Comparison of ENCODE assay signal across 11 cellular contexts in the genomic region with DNA sequence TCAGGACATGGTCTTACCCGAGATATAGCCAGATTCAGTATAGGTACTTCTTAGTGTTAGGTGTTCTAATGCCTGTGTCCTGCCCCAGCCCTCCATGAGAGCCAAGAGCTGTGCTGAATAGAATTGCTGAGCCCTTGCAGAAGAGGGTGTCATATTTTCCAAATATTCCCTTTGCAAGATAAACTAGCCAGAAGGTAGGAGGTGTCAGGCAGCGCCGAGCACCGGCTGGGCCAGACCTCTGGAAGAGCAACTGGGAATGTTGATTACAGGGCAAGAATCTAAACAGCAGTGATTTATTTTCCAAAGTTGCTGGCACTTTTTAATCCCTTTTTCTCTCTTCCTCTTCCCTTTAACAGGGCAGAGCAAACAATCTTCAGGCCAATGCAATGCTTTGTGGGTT. TPM values are rescaled to one million over a fixed set of nuclear protein-coding genes. Genes with fewer than 3 reads are reported as not detected.
DNase-seq lines count a peak whose midpoint lies in the region; ATAC-seq and TF ChIP-seq lines count a peak whose summit lies in the region.
"Had no signal": no experiment of that assay in that cellular context is flagged by ENCODE, and none has a peak within 500 bp of the region (broad histone marks: within the 10 kb centered on the region; RNA-seq: fewer than 3 reads in every experiment).

No MANE protein-coding gene starts in this region.

- no peaks in the 10 kb centered on the region for H3K36me3 Mint-ChIP-seq in natural killer cell

- no peaks in the 10 kb centered on the region for H3K27me3 ChIP-seq in BLaER1 treated with 17β-estradiol and CSF1 and Interleukin-3, amounts not matched to agents 10 nM and 100 nM
- no peaks in the 10 kb centered on the region for H3K27me3 ChIP-seq in HUES6 (ENCODE audit: control insufficient read depth, insufficient read depth, low read length)
- no peaks in the 10 kb centered on the region for H3K27me3 ChIP-seq in gastroesophageal sphincter
- H3K27me3 ChIP-seq in right lobe of liver: no peaks in the 10 kb centered on the region

- no peaks in the 10 kb centered on the region for H3K9me3 ChIP-seq in BLaER1 treated with 17β-estradiol and CSF1 and Interleukin-3, amounts not matched to agents 10 nM and 100 nM (replicated peaks in 1 of 11)
- H3K9me3 ChIP-seq in HUES6 (ENCODE audit: control insufficient read depth, insufficient read depth, low read depth, low read length): no peaks in the 10 kb centered on the region
- no peaks in the 10 kb centered on the region for H3K9me3 ChIP-seq in gastroesophageal sphincter
- no peaks in the 10 kb centered on the region for H3K9me3 ChIP-seq in right lobe of liver

- peak overlapping the region in 10 of 11 experiments; percentile 49 to 96 (median 84); a peak in 17 of 22 replicates for H3K4me2 ChIP-seq in BLaER1 treated with 17β-estradiol and CSF1 and Interleukin-3, amounts not matched to agents 10 nM and 100 nM

- H3K9me3 Mint-ChIP-seq in natural killer cell: no peaks in the 10 kb centered on the region
- H3K9me3 Mint-ChIP-seq: activated naive CD8-positive, alpha-beta T cell treated with anti-CD3 and anti-CD28 coated beads, Interleukin-2, amount 50 U/mL, for 24 hours had no signal

- TF ChIP-seq CTCF in gastroesophageal sphincter (IDR thresholded peaks at IDR 0.05): no peak
- TF ChIP-seq CTCF in natural killer cell (IDR thresholded peaks at IDR 0.05): no peak
- no peak for TF ChIP-seq CTCF in right lobe of liver (IDR thresholded peaks at IDR 0.05)

- no peak overlapping the region for H3K4me3 Mint-ChIP-seq in natural killer cell
- H3K4me3 Mint-ChIP-seq: activated naive CD8-positive, alpha-beta T cell treated with anti-CD3 and anti-CD28 coated beads, Interleukin-2, amount 50 U/mL, for 24 hours had no signal

- no peak for TF ChIP-seq POLR2A in gastroesophageal sphincter (IDR thresholded peaks at IDR 0.05)
- TF ChIP-seq POLR2A in right lobe of liver (IDR thresholded peaks at IDR 0.05): no peak

- no peaks in the 10 kb centered on the region for H4K20me1 ChIP-seq in BLaER1 treated with 17β-estradiol and CSF1 and Interleukin-3, amounts not matched to agents 10 nM and 100 nM

- peak overlapping the region in 9 of 11 experiments; percentile 1 to 85 (median 80); a peak in 15 of 22 replicates for H3K27ac ChIP-seq in BLaER1 treated with 17β-estradiol and CSF1 and Interleukin-3, amounts not matched to agents 10 nM and 100 nM
- peak overlapping the region; percentile 46; the same call in 1 of the 2 replicates for H3K27ac ChIP-seq in HUES6 (ENCODE audit: low read depth, low read length)
- H3K27ac ChIP-seq in gastroesophageal sphincter: peak overlapping the region; percentile 30 to 81 (median 68)
- H3K27ac ChIP-seq in right lobe of liver: no peak overlapping the region

- no peak overlapping the region for H3K4me3 ChIP-seq in BLaER1 treated with 17β-estradiol and CSF1 and Interleukin-3, amounts not matched to agents 10 nM and 100 nM
- H3K4me3 ChIP-seq in HUES6 (ENCODE audit: low read depth, low read length) (no peak overlapping the region), gastroesophageal sphincter (no peak overlapping the region), right lobe of liver (no peak overlapping the region)

- no peaks in the 10 kb centered on the region for H3K4me1 Mint-ChIP-seq in natural killer cell

- peak overlapping the region; percentile 42 to 54 for H3K27ac Mint-ChIP-seq in natural killer cell
- H3K27ac Mint-ChIP-seq: activated naive CD8-positive, alpha-beta T cell treated with anti-CD3 and anti-CD28 coated beads, Interleukin-2, amount 50 U/mL, for 24 hours had no signal

- no peaks in the 10 kb centered on the region for H3K36me3 ChIP-seq in BLaER1 treated with 17β-estradiol and CSF1 and Interleukin-3, amounts not matched to agents 10 nM and 100 nM
- H3K36me3 ChIP-seq in HUES6 (ENCODE audit: control insufficient read depth, insufficient read depth, low read length): no peaks in the 10 kb centered on the region
- no peaks in the 10 kb centered on the region for H3K36me3 ChIP-seq in gastroesophageal sphincter
- no peaks in the 10 kb centered on the region for H3K36me3 ChIP-seq in right lobe of liver

- H3K4me1 ChIP-seq in BLaER1 treated with 17β-estradiol and CSF1 and Interleukin-3, amounts not matched to agents 10 nM and 100 nM: peaks cover 49 to 73% (median 67%) of the 10 kb centered on the region in 10 experiments
- H3K4me1 ChIP-seq in HUES6 (ENCODE audit: control insufficient read depth, insufficient read depth, low read length) (peaks cover 34% of the 10 kb centered on the region), gastroesophageal sphincter (peaks cover 0 to 36% (median 13%) of the 10 kb centered on the region in 3 donors), right lobe of liver (no peaks in the 10 kb centered on the region)

- TF ChIP-seq EP300 in gastroesophageal sphincter (IDR thresholded peaks at IDR 0.05): no peak

- no peak overlapping the region; a peak in 2 of 22 replicates for H3K9ac ChIP-seq in BLaER1 treated with 17β-estradiol and CSF1 and Interleukin-3, amounts not matched to agents 10 nM and 100 nM
- no peak overlapping the region for H3K9ac ChIP-seq in HUES6 (ENCODE audit: low read length)

- WGBS in gastroesophageal sphincter (ENCODE audit: low coverage in 1 of 2), 2 donors: 29 to 67% methylated on average over 1 to 4 of the region's 4 CpGs
- WGBS in right lobe of liver (ENCODE audit: insufficient coverage, low coverage, low lambda C conversion rate, missing lambda C conversion rate): 97% methylated on average over 4 of the region's 4 CpGs

- H3K27me3 Mint-ChIP-seq in natural killer cell (ENCODE audit: low read depth in 2 of 2): no peaks in the 10 kb centered on the region
- H3K27me3 Mint-ChIP-seq: activated naive CD8-positive, alpha-beta T cell treated with anti-CD3 and anti-CD28 coated beads, Interleukin-2, amount 50 U/mL, for 24 hours had no signal

- intact Hi-C loops in natural killer cell (cut with micrococcal nuclease): no loop called here
- intact Hi-C loops in right lobe of liver (cut with DNase I): no loop called here

- ATAC-seq in gastroesophageal sphincter (no peak), natural killer cell (no peak), right lobe of liver (no peak), HG02884 (IDR thresholded peaks at IDR 0.05; ENCODE audit: unreplicated experiment) (no peak), HG02840 (IDR thresholded peaks at IDR 0.05; ENCODE audit: low FRiP score, unreplicated experiment) (no peak)
- ATAC-seq: activated naive CD8-positive, alpha-beta T cell treated with anti-CD3 and anti-CD28 coated beads, Interleukin-2, amount 50 U/mL, for 24 hours had no signal

- DNase-seq in natural killer cell (no peak), right lobe of liver (no peak)
- DNase-seq in stimulated activated CD8-positive, alpha-beta memory T cell treated with anti-CD3 and anti-CD28 coated beads, Interleukin-4, amount 100 ng/mL, for 48 hours: no peak
- DNase-seq: activated naive CD8-positive, alpha-beta T cell treated with anti-CD3 and anti-CD28 coated beads, Interleukin-2, amount 50 U/mL, for 24 hours; activated T-cell treated with anti-CD3 and anti-CD28 coated beads for 4 hours; NCI-H1092 treated with DMSO at 0.1 percent for 48 hours had no signal

RNA-seq across cellular contexts. Expression of gene EZR, which starts 37.1 kb away (rescaled TPM):
- total RNA-seq in gastroesophageal sphincter (100 to 1,000 TPM in 3 of 4 donors, 10 to 100 TPM in 1; 88.0 to 190 (median 177) TPM), natural killer cell (100 to 1,000 TPM; 119 to 157 (median 133) TPM), right lobe of liver (100 to 1,000 TPM in 1 of 6 experiments, 10 to 100 TPM in 5; 26.4 to 161 (median 35.9) TPM)

Comparison
In these comparisons a context has a peak if more than half of its experiments do, and no peak if none do; other contexts are left out.
1. H3K27ac ChIP-seq: peak in BLaER1 treated with 17β-estradiol and CSF1 and Interleukin-3, amounts not matched to agents 10 nM and 100 nM (9 of 11), HUES6 (single experiment) and gastroesophageal sphincter (4 of 4); none in right lobe of liver (0 of 3).